Comparison of ENCODE assay signal across 8 cellular contexts in genomic region chr11:1570896-1571759, GRCh38. TPM values are rescaled to one million over a fixed set of nuclear protein-coding genes. Genes with fewer than 3 reads are reported as not detected.
DNase-seq lines count a peak whose midpoint lies in the region; ATAC-seq and TF ChIP-seq lines count a peak whose summit lies in the region.

No MANE protein-coding gene starts in this region.

- TF ChIP-seq POLR2A in gastroesophageal sphincter (IDR thresholded peaks at IDR 0.05): no peak

- no peaks in the 10 kb centered on the region for H3K79me2 ChIP-seq in SU-DHL-6 (ENCODE audit: insufficient read depth, low read length)

- no peak for TF ChIP-seq CTCF in SU-DHL-6 (IDR thresholded peaks at IDR 0.05; ENCODE audit: insufficient read depth, low read length, poor library complexity, severe bottlenecking)
- TF ChIP-seq CTCF in gastroesophageal sphincter (IDR thresholded peaks at IDR 0.05): no peak

- H3K9ac ChIP-seq in SU-DHL-6 (ENCODE audit: low read length): no peak overlapping the region; the same call in 1 of the 2 replicates
- H3K9ac ChIP-seq in rectal smooth muscle tissue (ENCODE audit: low read length): peak overlapping the region; percentile 40

- peaks cover 0 to 78% (median 33%) of the 10 kb centered on the region in 3 donors for H3K4me1 ChIP-seq in gastroesophageal sphincter
- peaks cover 26% of the 10 kb centered on the region for H3K4me1 ChIP-seq in rectal smooth muscle tissue (ENCODE audit: control insufficient read depth, insufficient read depth, low read length)

- H3K36me3 ChIP-seq in SU-DHL-6 (ENCODE audit: low read length) (no peaks in the 10 kb centered on the region), gastroesophageal sphincter (no peaks in the 10 kb centered on the region), rectal smooth muscle tissue (ENCODE audit: control insufficient read depth, insufficient read depth, low read length) (no peaks in the 10 kb centered on the region)

- H3K9me3 ChIP-seq in SU-DHL-6 (ENCODE audit: insufficient read depth, low read length): no peaks in the 10 kb centered on the region
- H3K9me3 ChIP-seq in gastroesophageal sphincter: no peaks in the 10 kb centered on the region

- no peak overlapping the region for H3K27ac ChIP-seq in SU-DHL-6 (ENCODE audit: low read depth, low read length)
- H3K27ac ChIP-seq in gastroesophageal sphincter: peak overlapping the region; percentile 45 to 88 (median 84)
- H3K27ac ChIP-seq in rectal smooth muscle tissue (ENCODE audit: low read depth, low read length): peak overlapping the region; percentile 81

- peak overlapping the region; percentile 40 for H3K4me2 ChIP-seq in SU-DHL-6 (ENCODE audit: low read depth, low read length, poor library complexity, severe bottlenecking)

- no peaks in the 10 kb centered on the region for H3K27me3 ChIP-seq in SU-DHL-6 (ENCODE audit: low read length)
- peaks cover 15% of the 10 kb centered on the region for H3K27me3 ChIP-seq in gastroesophageal sphincter
- no peaks in the 10 kb centered on the region for H3K27me3 ChIP-seq in rectal smooth muscle tissue (ENCODE audit: control insufficient read depth, insufficient read depth, low read length)

- no peak for ATAC-seq in gastroesophageal sphincter
- ATAC-seq in left lobe of liver: no peak
- ATAC-seq in HG02981 (IDR thresholded peaks at IDR 0.05; ENCODE audit: unreplicated experiment): no peak
- ATAC-seq in HG02852 (IDR thresholded peaks at IDR 0.05; ENCODE audit: unreplicated experiment): no peak

- H2AFZ ChIP-seq in SU-DHL-6 (ENCODE audit: low read depth, low read length, severe bottlenecking): no peak overlapping the region

- no peaks in the 10 kb centered on the region for H3K9me2 ChIP-seq in SU-DHL-6 (replicated peaks; ENCODE audit: insufficient read depth, low read length)

- WGBS in gastroesophageal sphincter (ENCODE audit: low coverage in 1 of 2), 2 donors: no CpG with 5 or more reads among the region's 58 CpGs

- no peaks in the 10 kb centered on the region for H4K20me1 ChIP-seq in SU-DHL-6 (ENCODE audit: low read depth, low read length)

- DNase-seq in EH (ENCODE audit: low read depth): peak; percentile 51
- DNase-seq in left lobe of liver (ENCODE audit: low spot score): no peak
- no peak for DNase-seq in GM19238 (ENCODE audit: insufficient read length, low spot score)

- no peaks in the 10 kb centered on the region for H3F3A ChIP-seq in SU-DHL-6 (ENCODE audit: insufficient read depth)

- no peak for TF ChIP-seq EP300 in gastroesophageal sphincter (IDR thresholded peaks at IDR 0.05)

- H3K4me3 ChIP-seq in SU-DHL-6 (ENCODE audit: insufficient read depth, low read length, poor library complexity, severe bottlenecking): peak overlapping the region; percentile 16
- H3K4me3 ChIP-seq in gastroesophageal sphincter: peak overlapping the region; percentile 55 to 73
- peak overlapping the region; percentile 67 for H3K4me3 ChIP-seq in rectal smooth muscle tissue (ENCODE audit: low read length)

RNA-seq across cellular contexts. Expression of gene DUSP8, which starts 0.9 kb away (rescaled TPM):
- 1 to 10 TPM; 3.3 to 7.8 (median 4.9) TPM for total RNA-seq in gastroesophageal sphincter
- 0.23 TPM for total RNA-seq in left lobe of liver

RNA-seq across cellular contexts. Expression of gene KRTAP5-1, which starts 14.0 kb away (rescaled TPM):
- total RNA-seq in gastroesophageal sphincter (not detected), left lobe of liver (not detected)

RNA-seq across cellular contexts. Expression of gene KRTAP5-2, which starts 27.0 kb away (rescaled TPM):
- total RNA-seq in gastroesophageal sphincter (not detected), left lobe of liver (not detected)

RNA-seq across cellular contexts. Expression of gene KRTAP5-3, which starts 37.1 kb away (rescaled TPM):
- total RNA-seq in gastroesophageal sphincter (not detected), left lobe of liver (not detected)

RNA-seq across cellular contexts. Expression of gene KRTAP5-4, which starts 50.8 kb away (rescaled TPM):
- total RNA-seq in gastroesophageal sphincter (not detected), left lobe of liver (not detected)

Comparison
In these comparisons a context has a peak if more than half of its experiments do, and no peak if none do; other contexts are left out.
1. H3K4me3 ChIP-seq: peak in every context shown above with its lines; median percentile 67 in rectal smooth muscle tissue; 64 in gastroesophageal sphincter; 16 in SU-DHL-6.